In genomic region chr13:60044321-60044720, GRCh38 we compare ENCODE assay signal across 9 cellular contexts.
"Had no signal": no experiment of that assay in that cellular context is flagged by ENCODE, and none has a peak within 500 bp of the region (broad histone marks: within the 10 kb centered on the region; RNA-seq: fewer than 3 reads in every experiment).

No MANE protein-coding gene starts in this region.

- H3K27ac ChIP-seq: HL-60, KMS-11 had no signal

- ATAC-seq: HepG2, K562 had no signal

- FAIRE-seq: HepG2, HTR-8/SVneo, K562 had no signal

- DNase-seq: IMR-90, Karpas-422, KBM-7, KG1 had no signal

- H3K4me3 ChIP-seq: K562 had no signal
